ENCODE assay signal across 1 cellular context in the genomic region with DNA sequence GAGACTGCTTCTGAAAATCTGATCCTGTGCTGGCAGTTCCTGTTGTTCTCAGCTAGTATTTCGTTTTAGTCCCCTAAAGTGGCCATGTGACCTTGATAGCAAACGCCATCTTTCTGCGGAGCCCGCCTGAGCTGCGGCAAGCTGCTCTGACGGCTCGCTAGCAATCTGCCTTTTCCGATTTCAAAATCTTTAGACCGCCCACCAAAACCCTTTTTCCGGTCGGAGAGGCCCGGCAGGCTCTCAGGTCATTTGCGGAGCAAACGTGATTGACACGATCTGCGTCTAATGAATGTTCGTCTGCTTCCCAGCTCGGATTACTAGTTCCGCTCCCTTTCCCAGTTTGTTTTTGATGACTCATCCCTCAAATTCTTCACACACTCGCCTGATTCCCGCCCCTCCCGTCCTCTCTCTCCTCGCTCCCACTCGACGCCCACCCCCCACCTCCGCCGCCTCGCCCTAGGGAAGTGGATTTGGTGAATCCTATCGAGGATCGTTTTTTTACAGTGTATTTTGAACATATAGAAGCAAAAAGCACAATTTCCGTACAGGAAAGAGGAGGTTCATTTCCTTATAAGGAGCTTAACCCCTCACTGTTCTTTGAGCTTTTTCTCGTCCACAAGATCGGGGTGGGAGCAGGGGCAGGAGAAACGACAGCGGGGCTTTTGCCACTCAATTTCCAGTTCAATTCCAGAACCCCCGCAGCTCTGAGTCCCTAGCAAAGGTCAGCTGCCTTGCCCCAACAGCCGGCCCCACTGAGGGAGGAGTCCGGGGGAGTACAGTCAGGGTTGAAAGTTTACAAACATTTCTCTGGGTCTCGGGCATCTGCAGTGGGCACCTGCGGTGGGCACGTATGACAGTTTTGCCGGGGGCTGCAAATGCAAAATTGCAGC.
TF ChIP-seq lines count a peak whose summit lies in the region.

No MANE protein-coding gene starts in this region.

TF ChIP-seq in GM12878, 131 proteins besides CTCF, POLR2A, EP300 and RAD21 (continued from another document and continues in another):
- TF ChIP-seq, protein P1, sequence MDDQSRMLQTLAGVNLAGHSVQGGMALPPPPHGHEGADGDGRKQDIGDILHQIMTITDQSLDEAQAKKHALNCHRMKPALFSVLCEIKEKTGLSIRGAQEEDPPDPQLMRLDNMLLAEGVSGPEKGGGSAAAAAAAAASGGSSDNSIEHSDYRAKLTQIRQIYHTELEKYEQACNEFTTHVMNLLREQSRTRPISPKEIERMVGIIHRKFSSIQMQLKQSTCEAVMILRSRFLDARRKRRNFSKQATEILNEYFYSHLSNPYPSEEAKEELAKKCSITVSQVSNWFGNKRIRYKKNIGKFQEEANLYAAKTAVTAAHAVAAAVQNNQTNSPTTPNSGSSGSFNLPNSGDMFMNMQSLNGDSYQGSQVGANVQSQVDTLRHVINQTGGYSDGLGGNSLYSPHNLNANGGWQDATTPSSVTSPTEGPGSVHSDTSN (IDR thresholded peaks at IDR 0.05; ENCODE audit: insufficient replicate concordance, low read depth, low read length): peak; percentile 94
- TF ChIP-seq ATF3 (IDR thresholded peaks at IDR 0.05; ENCODE audit: borderline replicate concordance, extremely low read depth, low read depth, low read length) (no peak; the same call in 1 of the 2 replicates), SREBF1 (IDR thresholded peaks at IDR 0.05; ENCODE audit: low read length) (no peak), RELB (IDR thresholded peaks at IDR 0.05; ENCODE audit: low read depth) (peak; percentile 37; the same call in 1 of the 2 replicates), USF1 (IDR thresholded peaks at IDR 0.05; ENCODE audit: borderline replicate concordance, extremely low read length, insufficient read depth, low read depth, low read length) (no peak), IRF5 (IDR thresholded peaks at IDR 0.05; ENCODE audit: borderline replicate concordance) (no peak), CREB1 (IDR thresholded peaks at IDR 0.05; ENCODE audit: low read depth) (0 out of 2 replicates have a peak, but pooled peaks have one; percentile 19), IKZF2 (IDR thresholded peaks at IDR 0.05) (peak; percentile 79 to 82), ZNF207 (IDR thresholded peaks at IDR 0.05; ENCODE audit: borderline replicate concordance) (no peak), IRF4 (IDR thresholded peaks at IDR 0.05; ENCODE audit: low read depth, low read length) (no peak), PML (IDR thresholded peaks at IDR 0.05; ENCODE audit: low read length) (peak; percentile 78), PAX5 (IDR thresholded peaks at IDR 0.05; ENCODE audit: borderline replicate concordance, low read depth, low read length) (no peak), ZNF217 (IDR thresholded peaks at IDR 0.05) (no peak), ZBTB33 (IDR thresholded peaks at IDR 0.05) (no peak), STAT1 (conservative IDR thresholded peaks at IDR 0.05) (no peak), MYC (IDR thresholded peaks at IDR 0.05; ENCODE audit: insufficient read depth, insufficient read length, insufficient replicate concordance, low read length, severe bottlenecking) (no peak), SUPT20H (IDR thresholded peaks at IDR 0.05; ENCODE audit: borderline replicate concordance, control insufficient read depth, low read depth, low read length) (no peak), POLR2AphosphoS2 (IDR thresholded peaks at IDR 0.05; ENCODE audit: low read depth, low read length) (peak; percentile 79), SRF (IDR thresholded peaks at IDR 0.05; ENCODE audit: low read depth in 2 of 2, low read length in 2 of 2) (peak in 1 of 2 experiments; percentile 60; a peak in 1 of 4 replicates), JUND (IDR thresholded peaks at IDR 0.05; ENCODE audit: low read depth, low read length) (no peak; the same call in 1 of the 2 replicates), SMAD5 (IDR thresholded peaks at IDR 0.05; ENCODE audit: low read depth) (peak; percentile 48; the same call in 1 of the 2 replicates), DPF2 (IDR thresholded peaks at IDR 0.05) (peak; percentile 68), WRNIP1 (IDR thresholded peaks at IDR 0.05; ENCODE audit: borderline replicate concordance, low read depth, low read length) (no peak), RCOR1 (conservative IDR thresholded peaks at IDR 0.05; ENCODE audit: low read depth, low read length) (no peak), TCF12 (IDR thresholded peaks at IDR 0.05; ENCODE audit: low read depth, low read length) (0 out of 2 replicates have a peak, but pooled peaks have one; percentile 21), MEF2A (IDR thresholded peaks at IDR 0.05; ENCODE audit: insufficient read depth, low read depth, low read length) (no peak), NR2C2 (IDR thresholded peaks at IDR 0.05; ENCODE audit: borderline replicate concordance, control insufficient read depth, insufficient read length, low read depth) (no peak), TARDBP (IDR thresholded peaks at IDR 0.05; ENCODE audit: borderline replicate concordance) (no peak), NRF1 (conservative IDR thresholded peaks at IDR 0.05; ENCODE audit: low read depth, low read length) (no peak), FOS (IDR thresholded peaks at IDR 0.05; ENCODE audit: borderline replicate concordance, extremely low read depth, insufficient read length) (peak; percentile 22), HDAC2 (IDR thresholded peaks at IDR 0.05) (no peak), BACH1 (IDR thresholded peaks at IDR 0.05; ENCODE audit: borderline replicate concordance) (no peak), RELA (IDR thresholded peaks at IDR 0.05; ENCODE audit: borderline replicate concordance, partially characterized antibody) (no peak), ASH2L (IDR thresholded peaks at IDR 0.05; ENCODE audit: borderline replicate concordance, low read depth) (no peak), MTA3 (IDR thresholded peaks at IDR 0.05; ENCODE audit: borderline replicate concordance, low read length) (0 out of 2 replicates have a peak, but pooled peaks have one; percentile 3)
- TF ChIP-seq, protein P2, sequence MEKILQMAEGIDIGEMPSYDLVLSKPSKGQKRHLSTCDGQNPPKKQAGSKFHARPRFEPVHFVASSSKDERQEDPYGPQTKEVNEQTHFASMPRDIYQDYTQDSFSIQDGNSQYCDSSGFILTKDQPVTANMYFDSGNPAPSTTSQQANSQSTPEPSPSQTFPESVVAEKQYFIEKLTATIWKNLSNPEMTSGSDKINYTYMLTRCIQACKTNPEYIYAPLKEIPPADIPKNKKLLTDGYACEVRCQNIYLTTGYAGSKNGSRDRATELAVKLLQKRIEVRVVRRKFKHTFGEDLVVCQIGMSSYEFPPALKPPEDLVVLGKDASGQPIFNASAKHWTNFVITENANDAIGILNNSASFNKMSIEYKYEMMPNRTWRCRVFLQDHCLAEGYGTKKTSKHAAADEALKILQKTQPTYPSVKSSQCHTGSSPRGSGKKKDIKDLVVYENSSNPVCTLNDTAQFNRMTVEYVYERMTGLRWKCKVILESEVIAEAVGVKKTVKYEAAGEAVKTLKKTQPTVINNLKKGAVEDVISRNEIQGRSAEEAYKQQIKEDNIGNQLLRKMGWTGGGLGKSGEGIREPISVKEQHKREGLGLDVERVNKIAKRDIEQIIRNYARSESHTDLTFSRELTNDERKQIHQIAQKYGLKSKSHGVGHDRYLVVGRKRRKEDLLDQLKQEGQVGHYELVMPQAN (conservative IDR thresholded peaks at IDR 0.05): peak; percentile 51
- TF ChIP-seq, protein P3, sequence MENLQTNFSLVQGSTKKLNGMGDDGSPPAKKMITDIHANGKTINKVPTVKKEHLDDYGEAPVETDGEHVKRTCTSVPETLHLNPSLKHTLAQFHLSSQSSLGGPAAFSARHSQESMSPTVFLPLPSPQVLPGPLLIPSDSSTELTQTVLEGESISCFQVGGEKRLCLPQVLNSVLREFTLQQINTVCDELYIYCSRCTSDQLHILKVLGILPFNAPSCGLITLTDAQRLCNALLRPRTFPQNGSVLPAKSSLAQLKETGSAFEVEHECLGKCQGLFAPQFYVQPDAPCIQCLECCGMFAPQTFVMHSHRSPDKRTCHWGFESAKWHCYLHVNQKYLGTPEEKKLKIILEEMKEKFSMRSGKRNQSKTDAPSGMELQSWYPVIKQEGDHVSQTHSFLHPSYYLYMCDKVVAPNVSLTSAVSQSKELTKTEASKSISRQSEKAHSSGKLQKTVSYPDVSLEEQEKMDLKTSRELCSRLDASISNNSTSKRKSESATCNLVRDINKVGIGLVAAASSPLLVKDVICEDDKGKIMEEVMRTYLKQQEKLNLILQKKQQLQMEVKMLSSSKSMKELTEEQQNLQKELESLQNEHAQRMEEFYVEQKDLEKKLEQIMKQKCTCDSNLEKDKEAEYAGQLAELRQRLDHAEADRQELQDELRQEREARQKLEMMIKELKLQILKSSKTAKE (IDR thresholded peaks at IDR 0.05; ENCODE audit: low read depth, poor library complexity, severe bottlenecking): no peak
- TF ChIP-seq, protein P4, sequence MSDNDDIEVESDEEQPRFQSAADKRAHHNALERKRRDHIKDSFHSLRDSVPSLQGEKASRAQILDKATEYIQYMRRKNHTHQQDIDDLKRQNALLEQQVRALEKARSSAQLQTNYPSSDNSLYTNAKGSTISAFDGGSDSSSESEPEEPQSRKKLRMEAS (IDR thresholded peaks at IDR 0.05; ENCODE audit: low read depth, low read length): peak; percentile 40; the same call in 1 of the 2 replicates
- TF ChIP-seq, protein P5, sequence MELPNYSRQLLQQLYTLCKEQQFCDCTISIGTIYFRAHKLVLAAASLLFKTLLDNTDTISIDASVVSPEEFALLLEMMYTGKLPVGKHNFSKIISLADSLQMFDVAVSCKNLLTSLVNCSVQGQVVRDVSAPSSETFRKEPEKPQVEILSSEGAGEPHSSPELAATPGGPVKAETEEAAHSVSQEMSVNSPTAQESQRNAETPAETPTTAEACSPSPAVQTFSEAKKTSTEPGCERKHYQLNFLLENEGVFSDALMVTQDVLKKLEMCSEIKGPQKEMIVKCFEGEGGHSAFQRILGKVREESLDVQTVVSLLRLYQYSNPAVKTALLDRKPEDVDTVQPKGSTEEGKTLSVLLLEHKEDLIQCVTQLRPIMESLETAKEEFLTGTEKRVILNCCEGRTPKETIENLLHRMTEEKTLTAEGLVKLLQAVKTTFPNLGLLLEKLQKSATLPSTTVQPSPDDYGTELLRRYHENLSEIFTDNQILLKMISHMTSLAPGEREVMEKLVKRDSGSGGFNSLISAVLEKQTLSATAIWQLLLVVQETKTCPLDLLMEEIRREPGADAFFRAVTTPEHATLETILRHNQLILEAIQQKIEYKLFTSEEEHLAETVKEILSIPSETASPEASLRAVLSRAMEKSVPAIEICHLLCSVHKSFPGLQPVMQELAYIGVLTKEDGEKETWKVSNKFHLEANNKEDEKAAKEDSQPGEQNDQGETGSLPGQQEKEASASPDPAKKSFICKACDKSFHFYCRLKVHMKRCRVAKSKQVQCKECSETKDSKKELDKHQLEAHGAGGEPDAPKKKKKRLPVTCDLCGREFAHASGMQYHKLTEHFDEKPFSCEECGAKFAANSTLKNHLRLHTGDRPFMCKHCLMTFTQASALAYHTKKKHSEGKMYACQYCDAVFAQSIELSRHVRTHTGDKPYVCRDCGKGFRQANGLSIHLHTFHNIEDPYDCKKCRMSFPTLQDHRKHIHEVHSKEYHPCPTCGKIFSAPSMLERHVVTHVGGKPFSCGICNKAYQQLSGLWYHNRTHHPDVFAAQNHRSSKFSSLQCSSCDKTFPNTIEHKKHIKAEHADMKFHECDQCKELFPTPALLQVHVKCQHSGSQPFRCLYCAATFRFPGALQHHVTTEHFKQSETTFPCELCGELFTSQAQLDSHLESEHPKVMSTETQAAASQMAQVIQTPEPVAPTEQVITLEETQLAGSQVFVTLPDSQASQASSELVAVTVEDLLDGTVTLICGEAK (IDR thresholded peaks at IDR 0.05; ENCODE audit: borderline replicate concordance): peak; percentile 83; the same call in 1 of the 2 replicates
